Comparison of ENCODE assay signal across 8 cellular contexts in genomic region chr11:20367313-20367948, GRCh38. TPM values are rescaled to one million over a fixed set of nuclear protein-coding genes. Genes with fewer than 3 reads are reported as not detected.
DNase-seq lines count a peak whose midpoint lies in the region; ATAC-seq and TF ChIP-seq lines count a peak whose summit lies in the region.

No MANE protein-coding gene starts in this region.

- POLR2A ChIA-PET in BJ (lab: Charles Lee): no interaction called here

- no peaks in the 10 kb centered on the region for H3K36me3 ChIP-seq in BJ (ENCODE audit: control insufficient read depth, insufficient read depth, low read length)
- H3K36me3 ChIP-seq in testis (ENCODE audit: low read depth, missing control alignments): no peaks in the 10 kb centered on the region

- WGBS in testis, 2 donors: 78 to 87% methylated on average over 9 of the region's 9 CpGs

- DNase-seq in BJ (ENCODE audit: low read depth) (peak; percentile 82), NCI-H446 treated with DMSO at 0.1 percent for 48 hours (lab: John Stamatoyannopoulos, UW) (peak; percentile 49), globus pallidus (ENCODE audit: low spot score) (peak; percentile 80), testis (no peak), retina (no peak)
- DNase-seq in activated T-helper 9 cell treated with anti-CD3 and anti-CD28 coated beads, Interleukin-2, amount 50 U/mL, for 16 hours (ENCODE audit: low read depth): peak; percentile 55
- peak; percentile 70 to 77 for DNase-seq in stimulated activated CD4-positive, alpha-beta T cell treated with anti-CD3 and anti-CD28 coated beads, Interleukin-2, amount 100 ng/mL, for 24 hours

- no peaks in the 10 kb centered on the region for H3K9me3 ChIP-seq in testis

- intact Hi-C loops in testis (cut with DNase I; ENCODE audit: low total_unique reads): no loop called here

- H3K27me3 ChIP-seq in BJ (ENCODE audit: control insufficient read depth, insufficient read depth, low read length) (no peaks in the 10 kb centered on the region), testis (no peaks in the 10 kb centered on the region)

- ATAC-seq in GM18498 (IDR thresholded peaks at IDR 0.05; ENCODE audit: unreplicated experiment): no peak

- CTCF ChIA-PET in BJ (lab: Yijun Ruan, JAX): interaction anchor here (0.8 to 3.5 kb wide), 4 partner anchors 11 to 30 kb away, joined by 3 to 19 read pairs (median 6); no protein-coding TSS in a partner anchor

- TF ChIP-seq CTCF in BJ (IDR thresholded peaks at IDR 0.05; ENCODE audit: insufficient read depth, low read depth, low read length) (no peak), testis (IDR thresholded peaks at IDR 0.05) (no peak)

- no peak for TF ChIP-seq POLR2A in testis (IDR thresholded peaks at IDR 0.05)

- H3K27ac ChIP-seq in testis: no peak overlapping the region

- peaks cover 8% of the 10 kb centered on the region for H3K4me1 ChIP-seq in testis

- H3K4me3 ChIP-seq in BJ (ENCODE audit: low read depth, low read length) (no peak overlapping the region), testis (no peak overlapping the region)

RNA-seq across cellular contexts. Expression of gene HTATIP2, which starts 3.9 kb away (rescaled TPM):
- polyA plus RNA-seq in BJ (2011; rRNA removed) (20.2 and 34.6 TPM in 2 replicates), testis (ENCODE audit: insufficient read depth, low read depth, low replicate concordance) (46.1 TPM)
- 8.4 and 10.8 TPM in 2 replicates for polyA minus RNA-seq in BJ (2011; rRNA and poly(A)+ RNA removed)
- total RNA-seq in testis: 10 to 100 TPM; 20.7 to 24.0 TPM

RNA-seq across cellular contexts. Expression of gene PRMT3, which starts 20.1 kb away (rescaled TPM):
- 5.6 and 11.4 TPM in 2 replicates for polyA plus RNA-seq in BJ (2011; rRNA removed)
- polyA minus RNA-seq in BJ (2011; rRNA and poly(A)+ RNA removed): 4.8 and 6.2 TPM in 2 replicates
- 10 to 100 TPM; 22.4 to 28.0 TPM for total RNA-seq in testis
- polyA plus RNA-seq in testis (ENCODE audit: insufficient read depth, low read depth, low replicate concordance): 9.1 TPM

Comparison
In these comparisons a context has a peak if more than half of its experiments do, and no peak if none do; other contexts are left out.
1. DNase-seq: peak in BJ (single experiment), NCI-H446 treated with DMSO at 0.1 percent for 48 hours (single experiment), activated T-helper 9 cell treated with anti-CD3 and anti-CD28 coated beads, Interleukin-2, amount 50 U/mL, for 16 hours (single experiment), globus pallidus (single experiment) and stimulated activated CD4-positive, alpha-beta T cell treated with anti-CD3 and anti-CD28 coated beads, Interleukin-2, amount 100 ng/mL, for 24 hours (2 of 2); none in testis (single experiment) and retina (single experiment).